ENCODE assay signal across 16 cellular contexts in genomic region chr5:107770051-107770450, GRCh38.
DNase-seq lines count a peak whose midpoint lies in the region; ATAC-seq and TF ChIP-seq lines count a peak whose summit lies in the region.
"Had no signal": no experiment of that assay in that cellular context is flagged by ENCODE, and none has a peak within 500 bp of the region (broad histone marks: within the 10 kb centered on the region; RNA-seq: fewer than 3 reads in every experiment).

No MANE protein-coding gene starts in this region.

- H3K4me3 ChIP-seq in SJCRH30 (peak overlapping the region; percentile 18), neural progenitor cell (no peak overlapping the region), smooth muscle cell (no peak overlapping the region), brain microvascular endothelial cell (ENCODE audit: low read depth, low read length) (no peak overlapping the region)

- WGBS in smooth muscle cell (ENCODE audit: low lambda C conversion rate), result 80% methylated on average over 7 of the region's 7 CpGs

- H3K4me3 Mint-ChIP-seq in mesothelial cell of epicardium, result no peak overlapping the region
- H3K4me3 Mint-ChIP-seq in neural progenitor cell, result no peak overlapping the region
- H3K4me3 Mint-ChIP-seq: CD4-positive, alpha-beta T cell; HFFc6 had no signal

- no peak for TF ChIP-seq CTCF in mesothelial cell of epicardium (IDR thresholded peaks at IDR 0.05; ENCODE audit: unreplicated experiment)
- no peak for TF ChIP-seq CTCF in neural progenitor cell (IDR thresholded peaks at IDR 0.05)
- TF ChIP-seq CTCF in smooth muscle cell (IDR thresholded peaks at IDR 0.05; ENCODE audit: borderline replicate concordance, insufficient read depth, poor library complexity, severe bottlenecking), result no peak
- no peak for TF ChIP-seq CTCF in brain microvascular endothelial cell (IDR thresholded peaks at IDR 0.05; ENCODE audit: low read depth, low read length, missing control alignments)
- TF ChIP-seq CTCF in omental fat pad (IDR thresholded peaks at IDR 0.05), result no peak

- H4K20me1 ChIP-seq in neural progenitor cell (ENCODE audit: low read depth) (no peaks in the 10 kb centered on the region), smooth muscle cell (ENCODE audit: low read depth) (no peaks in the 10 kb centered on the region)

- H3K79me2 ChIP-seq in neural progenitor cell (ENCODE audit: low read depth) (no peaks in the 10 kb centered on the region), smooth muscle cell (ENCODE audit: low read depth) (no peaks in the 10 kb centered on the region)

- H3K9me3 ChIP-seq in SJCRH30 (replicated peaks) (no peaks in the 10 kb centered on the region), neural progenitor cell (ENCODE audit: low read depth) (no peaks in the 10 kb centered on the region), smooth muscle cell (replicated peaks; ENCODE audit: low read depth) (no peaks in the 10 kb centered on the region)
- H3K9me3 ChIP-seq: Caco-2 had no signal

- H3K36me3 Mint-ChIP-seq in mesothelial cell of epicardium (no peaks in the 10 kb centered on the region), neural progenitor cell (no peaks in the 10 kb centered on the region)

- in situ Hi-C loops in brain microvascular endothelial cell (cut with HindIII; ENCODE audit: low pct_ligation_motif_present, low sequenced_read_pairs), result no loop called here

- no peak overlapping the region for H3K4me2 ChIP-seq in neural progenitor cell
- no peak overlapping the region for H3K4me2 ChIP-seq in smooth muscle cell

- H3K27me3 ChIP-seq in SJCRH30, result no peaks in the 10 kb centered on the region
- no peaks in the 10 kb centered on the region for H3K27me3 ChIP-seq in neural progenitor cell
- H3K27me3 ChIP-seq in smooth muscle cell (ENCODE audit: low read depth), result no peaks in the 10 kb centered on the region
- H3K27me3 ChIP-seq in brain microvascular endothelial cell (replicated peaks), result no peaks in the 10 kb centered on the region

- H3K4me1 ChIP-seq in SJCRH30, result peaks cover 46% of the 10 kb centered on the region
- peaks cover 45% of the 10 kb centered on the region for H3K4me1 ChIP-seq in neural progenitor cell
- peaks cover 31% of the 10 kb centered on the region for H3K4me1 ChIP-seq in smooth muscle cell (ENCODE audit: low read depth)
- H3K4me1 ChIP-seq: Caco-2 had no signal

- H3K27ac Mint-ChIP-seq in mesothelial cell of epicardium (peak overlapping the region; percentile 77), neural progenitor cell (no peak overlapping the region)
- H3K27ac Mint-ChIP-seq: CD4-positive, alpha-beta T cell; HFFc6 had no signal

- H3K36me3 ChIP-seq in SJCRH30 (no peaks in the 10 kb centered on the region), neural progenitor cell (no peaks in the 10 kb centered on the region), smooth muscle cell (ENCODE audit: low read depth) (no peaks in the 10 kb centered on the region), brain microvascular endothelial cell (replicated peaks) (no peaks in the 10 kb centered on the region)

- H3K27me3 Mint-ChIP-seq in mesothelial cell of epicardium (ENCODE audit: low read depth) (no peaks in the 10 kb centered on the region), neural progenitor cell (ENCODE audit: insufficient read depth, low read depth) (peaks cover 3% of the 10 kb centered on the region)

- H3K9ac ChIP-seq in neural progenitor cell, result no peak overlapping the region
- H3K9ac ChIP-seq in smooth muscle cell (ENCODE audit: low read depth), result no peak overlapping the region

- no peak for ATAC-seq in omental fat pad (ENCODE audit: low FRiP score)
- ATAC-seq: HCT116 had no signal

- H3F3A ChIP-seq in neural progenitor cell (ENCODE audit: low read depth), result peaks cover 5% of the 10 kb centered on the region
- no peaks in the 10 kb centered on the region for H3F3A ChIP-seq in smooth muscle cell (ENCODE audit: low read depth)

- peaks cover 18% of the 10 kb centered on the region for H3K4me1 Mint-ChIP-seq in mesothelial cell of epicardium
- H3K4me1 Mint-ChIP-seq in neural progenitor cell, result peaks cover 42% of the 10 kb centered on the region

- intact Hi-C loops in posterior vena cava (cut with DNase I), result no loop called here

- DNase-seq in SJCRH30 (no peak), mesothelial cell of epicardium (ENCODE audit: low spot score in 2 of 2, unreplicated experiment in 2 of 2) (no peak), neural progenitor cell (ENCODE audit: low spot score) (no peak), smooth muscle cell (lab: John Stamatoyannopoulos, UW; ENCODE audit: unreplicated experiment) (no peak), brain microvascular endothelial cell (no peak), posterior vena cava (ENCODE audit: low spot score) (no peak), islet precursor cell (no peak), omental fat pad (ENCODE audit: low spot score) (no peak)
- DNase-seq: ACHN; Caco-2; CD4-positive, alpha-beta T cell; GOT3; H7; HFFc6 had no signal

- H3K9me3 Mint-ChIP-seq in mesothelial cell of epicardium (no peaks in the 10 kb centered on the region), neural progenitor cell (no peaks in the 10 kb centered on the region)
- H3K9me3 Mint-ChIP-seq: CD4-positive, alpha-beta T cell had no signal

- peak overlapping the region; percentile 96 for H3K27ac ChIP-seq in SJCRH30
- H3K27ac ChIP-seq in neural progenitor cell, result no peak overlapping the region
- no peak overlapping the region for H3K27ac ChIP-seq in smooth muscle cell (ENCODE audit: low read depth)
- H3K27ac ChIP-seq in brain microvascular endothelial cell, result no peak overlapping the region
- H3K27ac ChIP-seq: C4-2B had no signal

- peak overlapping the region; percentile 11 for H2AFZ ChIP-seq in neural progenitor cell (replicated peaks)
- peak overlapping the region; percentile 51 for H2AFZ ChIP-seq in smooth muscle cell (ENCODE audit: low read depth)
